1 cellular context compared by ENCODE assay signal in genomic region chr18:69400253-69400975, GRCh38.
TF ChIP-seq lines count a peak whose summit lies in the region.

TSS of gene DOK6 (plus strand) at chr18:69400888.

TF ChIP-seq in HepG2, 621 proteins besides CTCF, POLR2A, EP300 and RAD21 (continued from another document and continues in another):
- TF ChIP-seq ZNF580 (CRISPR knock-in tag; IDR thresholded peaks at IDR 0.05; ENCODE audit: borderline replicate concordance, low read depth) (peak; percentile 51; the same call in 1 of the 2 replicates), ZNF460 (CRISPR knock-in tag; IDR thresholded peaks at IDR 0.05; ENCODE audit: borderline replicate concordance) (no peak), NFAT5 (CRISPR knock-in tag; IDR thresholded peaks at IDR 0.05) (peak; percentile 64; the same call in 1 of the 2 replicates), HNF1A (IDR thresholded peaks at IDR 0.05; ENCODE audit: low read depth) (no peak), HNF1A (CRISPR knock-in tag; IDR thresholded peaks at IDR 0.05; ENCODE audit: borderline replicate concordance) (peak; percentile 68; the same call in 1 of the 2 replicates), PRDM4 (CRISPR knock-in tag; IDR thresholded peaks at IDR 0.05; ENCODE audit: borderline replicate concordance) (no peak), SPEN (CRISPR knock-in tag; IDR thresholded peaks at IDR 0.05; ENCODE audit: low read depth) (peak; percentile 42; the same call in 1 of the 2 replicates), ZNF318 (CRISPR knock-in tag; IDR thresholded peaks at IDR 0.05) (0 out of 2 replicates have a peak, but pooled peaks have one; percentile 40), ZNF574 (CRISPR knock-in tag; IDR thresholded peaks at IDR 0.05) (peak; percentile 72), NFYB (CRISPR knock-in tag; IDR thresholded peaks at IDR 0.05) (peak; percentile 27; the same call in 1 of the 2 replicates), CAMTA2 (CRISPR knock-in tag; IDR thresholded peaks at IDR 0.05; ENCODE audit: borderline replicate concordance) (no peak), ZNF816 (CRISPR knock-in tag; IDR thresholded peaks at IDR 0.05; ENCODE audit: borderline replicate concordance) (0 out of 2 replicates have a peak, but pooled peaks have one; percentile 20), CC2D1A (CRISPR knock-in tag; IDR thresholded peaks at IDR 0.05) (no peak), THAP8 (CRISPR knock-in tag; IDR thresholded peaks at IDR 0.05; ENCODE audit: borderline replicate concordance) (0 out of 2 replicates have a peak, but pooled peaks have one; percentile 30), ZNF558 (CRISPR knock-in tag; IDR thresholded peaks at IDR 0.05; ENCODE audit: borderline replicate concordance) (peak; percentile 18; the same call in 1 of the 2 replicates), DZIP1 (CRISPR knock-in tag; IDR thresholded peaks at IDR 0.05) (peak; percentile 47; the same call in 1 of the 2 replicates), ZNF678 (CRISPR knock-in tag; IDR thresholded peaks at IDR 0.05) (0 out of 2 replicates have a peak, but pooled peaks have one; percentile 39), IKZF4 (CRISPR knock-in tag; IDR thresholded peaks at IDR 0.05; ENCODE audit: borderline replicate concordance, low read depth, not compliant biosample characterization) (no peak), ZNF124 (CRISPR knock-in tag; IDR thresholded peaks at IDR 0.05) (peak; percentile 77; the same call in 1 of the 2 replicates)
